ENCODE assay signal across 11 cellular contexts in genomic region chr6:149694926-149695325, GRCh38.
"Had no signal": no experiment of that assay in that cellular context is flagged by ENCODE, and none has a peak within 500 bp of the region (broad histone marks: within the 10 kb centered on the region; RNA-seq: fewer than 3 reads in every experiment).

No MANE protein-coding gene starts in this region.

- DNase-seq: activated gamma-delta T cell; activated naive CD8-positive, alpha-beta T cell treated with anti-CD3 and anti-CD28 coated beads, Interleukin-2, amount 10 ng/mL, durations not matched to agents 7 days and 5 days; activated T-cell treated with anti-CD3 and anti-CD28 coated beads, Interleukin-2, amount 50 U/mL, for 4 hours; anterior cingulate cortex; left colon; mucosa of descending colon; naive thymus-derived CD8-positive, alpha-beta T cell; nucleus accumbens; right cardiac atrium; thyroid gland; uterus had no signal
